Comparison of ENCODE assay signal across 7 cellular contexts in genomic region chr5:138725153-138725884, GRCh38. TPM values are rescaled to one million over a fixed set of nuclear protein-coding genes. Genes with fewer than 3 reads are reported as not detected.
DNase-seq lines count a peak whose midpoint lies in the region; ATAC-seq and TF ChIP-seq lines count a peak whose summit lies in the region.

No MANE protein-coding gene starts in this region.

- ATAC-seq in HG02852 (IDR thresholded peaks at IDR 0.05; ENCODE audit: unreplicated experiment) (no peak), HG03469 (IDR thresholded peaks at IDR 0.05; ENCODE audit: unreplicated experiment) (no peak)

- H3K4me3 Mint-ChIP-seq in endothelial cell (ENCODE audit: unreplicated experiment) = no peak overlapping the region
- H3K4me3 Mint-ChIP-seq in mesothelial cell of epicardium = peak overlapping the region; percentile 20
- H3K4me3 Mint-ChIP-seq in activated T-helper 2 cell treated with anti-CD3 and anti-CD28 coated beads, Interferon-gamma antibody, Interleukin-2, Interleukin-4, amounts not matched to agents 10 μg/mL and 5 μg/mL and 100 μg/mL, durations not matched to agents 14 hours and 24 hours and 36 hours (ENCODE audit: low read depth) = no peak overlapping the region

- H3K27ac Mint-ChIP-seq in endothelial cell (ENCODE audit: unreplicated experiment) = no peak overlapping the region
- H3K27ac Mint-ChIP-seq in mesothelial cell of epicardium = peak overlapping the region; percentile 96
- no peak overlapping the region for H3K27ac Mint-ChIP-seq in activated T-helper 2 cell treated with anti-CD3 and anti-CD28 coated beads, Interferon-gamma antibody, Interleukin-2, Interleukin-4, amounts not matched to agents 10 μg/mL and 5 μg/mL and 100 μg/mL, durations not matched to agents 14 hours and 24 hours and 36 hours

- DNase-seq in HFF-Myc (ENCODE audit: extremely low read depth, low read depth) (peak; percentile 41), NCI-H524 treated with DMSO at 0.1 percent for 48 hours (lab: John Stamatoyannopoulos, UW) (peak; percentile 23), endothelial cell (ENCODE audit: low spot score) (peak; percentile 15), mesothelial cell of epicardium (ENCODE audit: low spot score in 2 of 2, unreplicated experiment in 2 of 2) (peak; percentile 34 to 72)
- no peak for DNase-seq in activated T-helper 2 cell treated with anti-CD3 and anti-CD28 coated beads, Interferon-gamma antibody, Interleukin-2, Interleukin-4, amounts not matched to agents 10 μg/mL and 5 μg/mL and 100 μg/mL, durations not matched to agents 14 hours and 24 hours and 36 hours (ENCODE audit: low spot score)

- H3K9me3 Mint-ChIP-seq in endothelial cell (ENCODE audit: unreplicated experiment) (no peaks in the 10 kb centered on the region), mesothelial cell of epicardium (no peaks in the 10 kb centered on the region)
- no peaks in the 10 kb centered on the region for H3K9me3 Mint-ChIP-seq in activated T-helper 2 cell treated with anti-CD3 and anti-CD28 coated beads, Interferon-gamma antibody, Interleukin-2, Interleukin-4, amounts not matched to agents 10 μg/mL and 5 μg/mL and 100 μg/mL, durations not matched to agents 14 hours and 24 hours and 36 hours

- H3K27me3 Mint-ChIP-seq in endothelial cell (ENCODE audit: unreplicated experiment) = peaks cover 4% of the 10 kb centered on the region
- no peaks in the 10 kb centered on the region for H3K27me3 Mint-ChIP-seq in mesothelial cell of epicardium (ENCODE audit: low read depth)
- peaks cover 16% of the 10 kb centered on the region for H3K27me3 Mint-ChIP-seq in activated T-helper 2 cell treated with anti-CD3 and anti-CD28 coated beads, Interferon-gamma antibody, Interleukin-2, Interleukin-4, amounts not matched to agents 10 μg/mL and 5 μg/mL and 100 μg/mL, durations not matched to agents 14 hours and 24 hours and 36 hours (ENCODE audit: low read depth)

- H3K36me3 Mint-ChIP-seq in endothelial cell (ENCODE audit: low read depth, unreplicated experiment) (peaks cover 3% of the 10 kb centered on the region), mesothelial cell of epicardium (no peaks in the 10 kb centered on the region)
- H3K36me3 Mint-ChIP-seq in activated T-helper 2 cell treated with anti-CD3 and anti-CD28 coated beads, Interferon-gamma antibody, Interleukin-2, Interleukin-4, amounts not matched to agents 10 μg/mL and 5 μg/mL and 100 μg/mL, durations not matched to agents 14 hours and 24 hours and 36 hours (ENCODE audit: low read depth) = no peaks in the 10 kb centered on the region

- H3K4me1 Mint-ChIP-seq in endothelial cell (ENCODE audit: unreplicated experiment) (peaks cover 32% of the 10 kb centered on the region), mesothelial cell of epicardium (peaks cover 42% of the 10 kb centered on the region)
- H3K4me1 Mint-ChIP-seq in activated T-helper 2 cell treated with anti-CD3 and anti-CD28 coated beads, Interferon-gamma antibody, Interleukin-2, Interleukin-4, amounts not matched to agents 10 μg/mL and 5 μg/mL and 100 μg/mL, durations not matched to agents 14 hours and 24 hours and 36 hours (ENCODE audit: low read depth) = peaks cover 26% of the 10 kb centered on the region

- intact Hi-C loops in activated T-helper 2 cell treated with anti-CD3 and anti-CD28 coated beads, Interferon-gamma antibody, Interleukin-2, Interleukin-4, amounts not matched to agents 10 μg/mL and 5 μg/mL and 100 μg/mL, durations not matched to agents 14 hours and 24 hours and 36 hours (cut with micrococcal nuclease) = no loop called here

- TF ChIP-seq CTCF in HFF-Myc (IDR thresholded peaks at IDR 0.05; ENCODE audit: low read depth, low read length, missing control alignments) = peak; percentile 53
- TF ChIP-seq CTCF in endothelial cell (IDR thresholded peaks at IDR 0.05; ENCODE audit: unreplicated experiment) = no peak
- no peak for TF ChIP-seq CTCF in mesothelial cell of epicardium (IDR thresholded peaks at IDR 0.05; ENCODE audit: unreplicated experiment)

- no peak overlapping the region for H3K4me3 ChIP-seq in HFF-Myc (replicated peaks; ENCODE audit: low read depth, low read length)

RNA-seq across cellular contexts. Expression of gene CTNNA1, which starts 27.9 kb away (rescaled TPM):
- 521 TPM for total RNA-seq in endothelial cell (ENCODE audit: unreplicated experiment)
- total RNA-seq in mesothelial cell of epicardium = 397 to 427 TPM (median 416 TPM) in 3 replicates
- 272 and 298 TPM in 2 replicates for total RNA-seq in activated T-helper 2 cell treated with anti-CD3 and anti-CD28 coated beads, Interferon-gamma antibody, Interleukin-2, Interleukin-4, amounts not matched to agents 10 μg/mL and 5 μg/mL and 100 μg/mL, durations not matched to agents 14 hours and 24 hours and 36 hours
